ENCODE assay signal across 1 cellular context in genomic region chr6:111521497-111522275, GRCh38.
TF ChIP-seq lines count a peak whose summit lies in the region.

No MANE protein-coding gene starts in this region.

TF ChIP-seq in IMR-90, 13 proteins besides CTCF, POLR2A, EP300 and RAD21:
- TF ChIP-seq MXI1 (IDR thresholded peaks at IDR 0.05; ENCODE audit: borderline replicate concordance, low read depth, low read length) = no peak
- TF ChIP-seq RFX5 (IDR thresholded peaks at IDR 0.05; ENCODE audit: low read depth, low read length) = no peak
- TF ChIP-seq SMC3 (IDR thresholded peaks at IDR 0.05; ENCODE audit: low read depth, low read length) = no peak
- no peak for TF ChIP-seq USF2 (IDR thresholded peaks at IDR 0.05; ENCODE audit: low read depth, low read length)
- TF ChIP-seq BHLHE40 (IDR thresholded peaks at IDR 0.05; ENCODE audit: low read depth, low read length) = no peak
- TF ChIP-seq MAFK (IDR thresholded peaks at IDR 0.05; ENCODE audit: low read depth, low read length) = no peak
- no peak for TF ChIP-seq MAZ (IDR thresholded peaks at IDR 0.05; ENCODE audit: borderline replicate concordance, low read depth, low read length)
- TF ChIP-seq CHD1 (IDR thresholded peaks at IDR 0.05; ENCODE audit: low read depth, low read length) = no peak
- no peak for TF ChIP-seq RCOR1 (IDR thresholded peaks at IDR 0.05; ENCODE audit: insufficient replicate concordance, low read length)
TF ChIP-seq in IMR-90: peak in this region for 0.
